ENCODE assay signal across 8 cellular contexts in the genomic region with DNA sequence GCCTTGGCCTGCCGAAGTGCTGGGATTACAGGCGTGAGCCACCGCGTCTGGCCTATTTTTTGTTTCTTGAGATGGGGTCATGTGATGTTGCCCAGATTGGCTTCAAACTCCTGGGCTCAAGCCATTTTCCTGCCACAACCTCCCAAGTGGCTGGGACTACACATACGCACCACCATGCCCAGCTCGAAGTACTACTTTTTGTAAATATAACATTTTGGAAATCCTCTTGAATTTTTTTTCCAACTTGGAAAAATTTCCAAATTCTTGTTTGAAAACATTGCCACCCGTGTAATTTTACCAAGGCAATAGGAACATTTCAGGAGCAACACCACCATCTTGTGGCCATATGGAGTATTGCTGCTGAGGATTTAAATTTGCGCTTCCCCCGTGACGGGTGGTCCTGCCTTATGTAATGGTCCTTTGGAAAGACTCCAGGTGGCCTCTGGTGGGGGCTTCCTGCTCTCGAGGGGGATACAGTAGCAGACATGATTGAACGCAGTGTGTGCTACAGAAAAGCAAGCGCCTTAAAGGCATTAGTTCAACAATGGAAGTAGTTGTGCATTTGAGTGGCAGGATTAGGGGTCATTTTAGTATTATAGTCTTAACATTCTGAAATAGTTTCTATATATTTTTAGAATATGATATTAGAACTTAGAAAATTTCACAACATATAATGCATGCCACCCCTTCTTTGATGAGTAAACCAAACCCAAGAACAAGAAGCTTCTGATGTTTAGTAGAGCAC. TPM values are rescaled to one million over a fixed set of nuclear protein-coding genes. Genes with fewer than 3 reads are reported as not detected.
A peak's percentile ranks its signal among the peaks of the same experiment; 100 is the strongest.
DNase-seq lines count a peak whose midpoint lies in the region; ATAC-seq and FAIRE-seq lines count a peak whose summit lies in the region.

No MANE protein-coding gene starts in this region.

- no peaks in the 10 kb centered on the region for H3K9me3 Mint-ChIP-seq in activated naive CD4-positive, alpha-beta T cell treated with anti-CD3 and anti-CD28 coated beads for 36 hours

- CTCF ChIA-PET in activated naive CD4-positive, alpha-beta T cell treated with anti-CD3 and anti-CD28 coated beads for 36 hours (lab: Charles Lee), result interaction anchor here (0.6 to 2.6 kb wide), 12 partner anchors 10 to 484 kb away, joined by 3 to 9 read pairs (median 4); a partner anchor contains a TSS

- no peak overlapping the region for H3K4me3 ChIP-seq in trophoblast cell (ENCODE audit: low read depth, low read length)

- no peaks in the 10 kb centered on the region for H3K79me2 ChIP-seq in trophoblast cell (ENCODE audit: control insufficient read depth, insufficient read depth, low read length, poor library complexity)

- intact Hi-C loops in activated naive CD4-positive, alpha-beta T cell treated with anti-CD3 and anti-CD28 coated beads for 36 hours (cut with micrococcal nuclease), result loop anchor here (1.0 to 10.0 kb wide), 4 partner anchors 8 to 235 kb away; a partner anchor contains a TSS

- H3K4me1 ChIP-seq in trophoblast cell (ENCODE audit: control insufficient read depth in 1 of 2, insufficient read depth in 2 of 2, low read length in 2 of 2), result no peaks in the 10 kb centered on the region

- no peak overlapping the region for H3K4me2 ChIP-seq in trophoblast cell (ENCODE audit: low read length)

- H3K27ac Mint-ChIP-seq in activated naive CD4-positive, alpha-beta T cell treated with anti-CD3 and anti-CD28 coated beads for 36 hours, result peak overlapping the region; percentile 56

- no peak overlapping the region for H3K9ac ChIP-seq in trophoblast cell (ENCODE audit: low read length)

- peaks cover 0 to 2% of the 10 kb centered on the region in 2 experiments for H3K36me3 ChIP-seq in trophoblast cell (ENCODE audit: control insufficient read depth in 1 of 2, insufficient read depth in 2 of 2, low read length in 2 of 2)

- H3K18ac ChIP-seq in trophoblast cell (ENCODE audit: low read length), result no peak overlapping the region

- H2BK5ac ChIP-seq in trophoblast cell (ENCODE audit: low read depth, low read length, poor library complexity), result no peak overlapping the region

- no peak overlapping the region for H3K4ac ChIP-seq in trophoblast cell (ENCODE audit: low read depth, low read length)

- H3K79me1 ChIP-seq in trophoblast cell (ENCODE audit: low read length), result no peaks in the 10 kb centered on the region

- no peak overlapping the region for H3K4me3 Mint-ChIP-seq in activated naive CD4-positive, alpha-beta T cell treated with anti-CD3 and anti-CD28 coated beads for 36 hours

- no peak for FAIRE-seq in HTR-8/SVneo (lab: Jason Lieb, UNC)
- peak; percentile 44 for FAIRE-seq in frontal cortex (lab: Jason Lieb, UNC)

- no peak overlapping the region for H3K23ac ChIP-seq in trophoblast cell (ENCODE audit: low read length)

- no peaks in the 10 kb centered on the region for H3K27me3 ChIP-seq in trophoblast cell (ENCODE audit: insufficient read depth, low read length)

- DNase-seq in COLO829 (ENCODE audit: low spot score) (peak; percentile 48), HTR-8/SVneo (ENCODE audit: insufficient read length, low spot score) (peak; percentile 64), SK-MEL-5 (ENCODE audit: low read depth, low spot score) (peak; percentile 75), frontal cortex (ENCODE audit: low spot score in 2 of 2) (peak; percentile 52 to 59), trophoblast cell (peak; percentile 37 to 89)
- peak; percentile 74 for DNase-seq in activated naive CD4-positive, alpha-beta T cell treated with anti-CD3 and anti-CD28 coated beads for 36 hours

- in situ Hi-C loops in SK-MEL-5 (cut with HindIII; ENCODE audit: low pct_unique_long_range_greater_than_20kb, low sequenced_read_pairs), result no loop called here

- no peak overlapping the region for H2AFZ ChIP-seq in trophoblast cell (ENCODE audit: insufficient read depth, low read length, poor library complexity)

- no peak overlapping the region for H2BK12ac ChIP-seq in trophoblast cell (ENCODE audit: low read length)

- no peaks in the 10 kb centered on the region for H3K9me3 ChIP-seq in trophoblast cell (ENCODE audit: insufficient read depth, low read depth, low read length)

- H2BK120ac ChIP-seq in trophoblast cell (ENCODE audit: insufficient read depth, low read length, poor library complexity), result no peak overlapping the region

- H3K27me3 Mint-ChIP-seq in activated naive CD4-positive, alpha-beta T cell treated with anti-CD3 and anti-CD28 coated beads for 36 hours (ENCODE audit: low read depth), result no peaks in the 10 kb centered on the region

- H3K27ac ChIP-seq in trophoblast cell (ENCODE audit: low read depth, low read length), result no peak overlapping the region

- no peak overlapping the region for H2AK5ac ChIP-seq in trophoblast cell (ENCODE audit: low read length)

- WGBS in trophoblast cell (ENCODE audit: extremely low coverage, insufficient coverage, insufficient read length), result no CpG with 5 or more reads among the region's 13 CpGs

- no peak overlapping the region for H4K12ac ChIP-seq in trophoblast cell (ENCODE audit: low read depth, low read length)

- no peak overlapping the region for H4K8ac ChIP-seq in trophoblast cell (ENCODE audit: low read depth, low read length)

- H3K4me1 Mint-ChIP-seq in activated naive CD4-positive, alpha-beta T cell treated with anti-CD3 and anti-CD28 coated beads for 36 hours (ENCODE audit: low read depth), result peaks cover 14% of the 10 kb centered on the region

- no peak for ATAC-seq in GM18519 (IDR thresholded peaks at IDR 0.05; ENCODE audit: low FRiP score, unreplicated experiment)
- no peak for ATAC-seq in HG03378 (IDR thresholded peaks at IDR 0.05; ENCODE audit: unreplicated experiment)

- H3K14ac ChIP-seq in trophoblast cell (ENCODE audit: low read length), result no peak overlapping the region

- peaks cover 10% of the 10 kb centered on the region for H3K36me3 Mint-ChIP-seq in activated naive CD4-positive, alpha-beta T cell treated with anti-CD3 and anti-CD28 coated beads for 36 hours (ENCODE audit: low read depth)

- H4K91ac ChIP-seq in trophoblast cell (ENCODE audit: low read depth, low read length), result no peak overlapping the region

RNA-seq across cellular contexts. Expression of a gene that starts 8.0 kb away (rescaled TPM):
- total RNA-seq in SK-MEL-5 (2014; rRNA removed; shearing (Covaris generic)), result 19.3 and 25.8 TPM in 2 replicates
- polyA plus RNA-seq in SK-MEL-5 (2015; cell fraction: cytosol; rRNA removed), result 31.1 and 34.1 TPM in 2 replicates
- 87.6 and 88.5 TPM in 2 replicates for polyA plus RNA-seq in SK-MEL-5 (2015; cell fraction: nucleus; rRNA removed)
- 10 to 100 TPM; 33.5 to 35.4 TPM for total RNA-seq in activated naive CD4-positive, alpha-beta T cell treated with anti-CD3 and anti-CD28 coated beads for 36 hours
- total RNA-seq in frontal cortex, result 22.8 TPM
- polyA plus RNA-seq in trophoblast cell (2013), result 9.8 and 9.9 TPM in 2 replicates

RNA-seq across cellular contexts. Expression of a gene that starts 36.7 kb away (rescaled TPM):
- total RNA-seq in SK-MEL-5 (2014; rRNA removed; shearing (Covaris generic)), result 30.3 and 31.8 TPM in 2 replicates
- 64.1 and 71.9 TPM in 2 replicates for polyA plus RNA-seq in SK-MEL-5 (2015; cell fraction: cytosol; rRNA removed)
- polyA plus RNA-seq in SK-MEL-5 (2015; cell fraction: nucleus; rRNA removed), result 4.5 and 9.3 TPM in 2 replicates
- total RNA-seq in activated naive CD4-positive, alpha-beta T cell treated with anti-CD3 and anti-CD28 coated beads for 36 hours, result 10 to 100 TPM; 12.7 to 15.2 TPM
- total RNA-seq in frontal cortex, result 46.5 TPM
- 10.0 and 10.5 TPM in 2 replicates for polyA plus RNA-seq in trophoblast cell (2013)

RNA-seq across cellular contexts. Expression of a gene that starts 44.4 kb away (rescaled TPM):
- 3.7 and 4.5 TPM in 2 replicates for total RNA-seq in SK-MEL-5 (2014; rRNA removed; shearing (Covaris generic))
- polyA plus RNA-seq in SK-MEL-5 (2015; cell fraction: cytosol; rRNA removed), result 2.5 and 3.2 TPM in 2 replicates
- 9.8 and 10.8 TPM in 2 replicates for polyA plus RNA-seq in SK-MEL-5 (2015; cell fraction: nucleus; rRNA removed)
- total RNA-seq in activated naive CD4-positive, alpha-beta T cell treated with anti-CD3 and anti-CD28 coated beads for 36 hours, result not detected
- total RNA-seq in frontal cortex, result not detected
- 2.7 and 2.8 TPM in 2 replicates for polyA plus RNA-seq in trophoblast cell (2013)

RNA-seq across cellular contexts. Expression of a gene that starts 49.5 kb away (rescaled TPM):
- total RNA-seq in SK-MEL-5 (2014; rRNA removed; shearing (Covaris generic)), result 24.5 and 30.3 TPM in 2 replicates
- 49.8 and 56.9 TPM in 2 replicates for polyA plus RNA-seq in SK-MEL-5 (2015; cell fraction: cytosol; rRNA removed)
- 76.1 and 88.0 TPM in 2 replicates for polyA plus RNA-seq in SK-MEL-5 (2015; cell fraction: nucleus; rRNA removed)
- total RNA-seq in activated naive CD4-positive, alpha-beta T cell treated with anti-CD3 and anti-CD28 coated beads for 36 hours, result 10 to 100 TPM; 25.8 to 28.2 TPM
- total RNA-seq in frontal cortex, result 18.3 TPM
- polyA plus RNA-seq in trophoblast cell (2013), result 10.1 and 10.3 TPM in 2 replicates
